Comparison of ENCODE assay signal across 1 cellular context in genomic region chr10:123783296-123783695, GRCh38.
TF ChIP-seq lines count a peak whose summit lies in the region.

No MANE protein-coding gene starts in this region.

TF ChIP-seq in HepG2, 621 proteins besides CTCF, POLR2A, EP300 and RAD21:
- no peak for TF ChIP-seq CSRNP1 (CRISPR knock-in tag; IDR thresholded peaks at IDR 0.05)
- TF ChIP-seq ZNF143 (CRISPR knock-in tag; IDR thresholded peaks at IDR 0.05) = no peak
- no peak for TF ChIP-seq HBP1 (CRISPR knock-in tag; IDR thresholded peaks at IDR 0.05; ENCODE audit: low read depth)
- no peak for TF ChIP-seq RBFOX2 (IDR thresholded peaks at IDR 0.05; ENCODE audit: low read depth, low read length)
- no peak for TF ChIP-seq MIXL1 (CRISPR knock-in tag; IDR thresholded peaks at IDR 0.05)
- TF ChIP-seq GLMP (CRISPR knock-in tag; IDR thresholded peaks at IDR 0.05; ENCODE audit: borderline replicate concordance) = no peak
- TF ChIP-seq ZNF274 (CRISPR knock-in tag; IDR thresholded peaks at IDR 0.05) = no peak
- TF ChIP-seq ZNF770 (CRISPR knock-in tag; IDR thresholded peaks at IDR 0.05) = no peak
- TF ChIP-seq FLYWCH1 (CRISPR knock-in tag; IDR thresholded peaks at IDR 0.05) = no peak
- no peak for TF ChIP-seq ELK4 (CRISPR knock-in tag; IDR thresholded peaks at IDR 0.05; ENCODE audit: borderline replicate concordance)
- TF ChIP-seq GTF3A (CRISPR knock-in tag; conservative IDR thresholded peaks at IDR 0.05) = no peak
- TF ChIP-seq ZBTB3 (CRISPR knock-in tag; IDR thresholded peaks at IDR 0.05; ENCODE audit: borderline replicate concordance, low read depth) = no peak
- no peak for TF ChIP-seq AGO2 (optimal IDR thresholded peaks at IDR 0.05; ENCODE audit: low read depth, low read length)
- no peak for TF ChIP-seq ARNTL (CRISPR knock-in tag; IDR thresholded peaks at IDR 0.05)
- no peak for TF ChIP-seq ZNF235 (CRISPR knock-in tag; IDR thresholded peaks at IDR 0.05; ENCODE audit: borderline replicate concordance)
